10 cellular contexts compared by ENCODE assay signal in genomic region chr12:47218191-47218654, GRCh38.
DNase-seq lines count a peak whose midpoint lies in the region; ATAC-seq and TF ChIP-seq lines count a peak whose summit lies in the region.
"Had no signal": no experiment of that assay in that cellular context is flagged by ENCODE, and none has a peak within 500 bp of the region (broad histone marks: within the 10 kb centered on the region; RNA-seq: fewer than 3 reads in every experiment).

No MANE protein-coding gene starts in this region.

- peaks cover 43% of the 10 kb centered on the region for H3K36me3 Mint-ChIP-seq in activated naive CD8-positive, alpha-beta T cell
- H3K36me3 Mint-ChIP-seq in stimulated activated naive CD8-positive, alpha-beta T cell treated with anti-CD3 and anti-CD28 coated beads, Interleukin-15, Interleukin-2, amounts not matched to agents 100 ng/mL and 50 ng/mL, for 24 hours (ENCODE audit: low read depth), result peaks cover 89% of the 10 kb centered on the region

- TF ChIP-seq CTCF in KMS-11 (conservative IDR thresholded peaks at IDR 0.05; ENCODE audit: low read depth, low read length), result no peak
- TF ChIP-seq CTCF in BE2C (IDR thresholded peaks at IDR 0.05; ENCODE audit: low read depth, low read length), result no peak
- no peak for TF ChIP-seq CTCF in WERI-Rb-1 (IDR thresholded peaks at IDR 0.05; ENCODE audit: low read depth, low read length)

- no peaks in the 10 kb centered on the region for H3K27me3 Mint-ChIP-seq in activated naive CD8-positive, alpha-beta T cell
- no peaks in the 10 kb centered on the region for H3K27me3 Mint-ChIP-seq in stimulated activated naive CD8-positive, alpha-beta T cell treated with anti-CD3 and anti-CD28 coated beads, Interleukin-15, Interleukin-2, amounts not matched to agents 100 ng/mL and 50 ng/mL, for 24 hours

- no peak overlapping the region for H2AFZ ChIP-seq in KMS-11 (ENCODE audit: low read depth)

- no peak overlapping the region for H3K27ac ChIP-seq in KMS-11
- no peak overlapping the region for H3K27ac ChIP-seq in WERI-Rb-1

- H3K9me3 Mint-ChIP-seq in activated naive CD8-positive, alpha-beta T cell (ENCODE audit: low read depth), result no peaks in the 10 kb centered on the region
- no peaks in the 10 kb centered on the region for H3K9me3 Mint-ChIP-seq in stimulated activated naive CD8-positive, alpha-beta T cell treated with anti-CD3 and anti-CD28 coated beads, Interleukin-15, Interleukin-2, amounts not matched to agents 100 ng/mL and 50 ng/mL, for 24 hours

- peak overlapping the region; percentile 99 for H3K27ac Mint-ChIP-seq in activated naive CD8-positive, alpha-beta T cell
- peak overlapping the region; percentile 98 for H3K27ac Mint-ChIP-seq in stimulated activated naive CD8-positive, alpha-beta T cell treated with anti-CD3 and anti-CD28 coated beads, Interleukin-15, Interleukin-2, amounts not matched to agents 100 ng/mL and 50 ng/mL, for 24 hours

- H3K4me3 ChIP-seq in KMS-11 (IDR thresholded peaks at IDR 0.05; ENCODE audit: insufficient read depth, low read depth, low read length) (no peak overlapping the region), BE2C (ENCODE audit: low read depth, low read length) (no peak overlapping the region), WERI-Rb-1 (ENCODE audit: low read depth, low read length) (no peak overlapping the region)

- peaks cover 44% of the 10 kb centered on the region for H3K4me1 Mint-ChIP-seq in activated naive CD8-positive, alpha-beta T cell (ENCODE audit: low read depth)
- peaks cover 72% of the 10 kb centered on the region for H3K4me1 Mint-ChIP-seq in stimulated activated naive CD8-positive, alpha-beta T cell treated with anti-CD3 and anti-CD28 coated beads, Interleukin-15, Interleukin-2, amounts not matched to agents 100 ng/mL and 50 ng/mL, for 24 hours (ENCODE audit: low read depth)

- DNase-seq in activated T-cell treated with anti-CD3 and anti-CD28 coated beads, Interleukin-2, amount 50 U/mL, for 1 hour, result peak; percentile 53
- DNase-seq in activated T-cell treated with anti-CD3 and anti-CD28 coated beads for 4 hours (no peak), BE2C (no peak), WERI-Rb-1 (no peak)
- DNase-seq: NCI-H2081 treated with DMSO at 0.1 percent for 48 hours had no signal

- H4K20me1 ChIP-seq in KMS-11 (ENCODE audit: insufficient read depth), result no peaks in the 10 kb centered on the region

- H3K9me3 ChIP-seq in BE2C (no peaks in the 10 kb centered on the region), WERI-Rb-1 (ENCODE audit: severe bottlenecking) (no peaks in the 10 kb centered on the region)
- H3K9me3 ChIP-seq: ascending aorta had no signal

- H3K27me3 ChIP-seq in KMS-11 (ENCODE audit: insufficient read depth, low read depth) (no peaks in the 10 kb centered on the region), BE2C (no peaks in the 10 kb centered on the region), WERI-Rb-1 (ENCODE audit: insufficient read depth, low read depth, severe bottlenecking) (peaks cover 9% of the 10 kb centered on the region)
- H3K27me3 ChIP-seq: ascending aorta had no signal

- peaks cover 34% of the 10 kb centered on the region for H3K4me1 ChIP-seq in KMS-11 (ENCODE audit: low read depth, poor library complexity, severe bottlenecking)
- H3K4me1 ChIP-seq in BE2C, result no peaks in the 10 kb centered on the region
- H3K4me1 ChIP-seq: ascending aorta had no signal

- no peaks in the 10 kb centered on the region for H3K36me3 ChIP-seq in KMS-11 (ENCODE audit: insufficient read depth)
- no peaks in the 10 kb centered on the region for H3K36me3 ChIP-seq in BE2C
- no peaks in the 10 kb centered on the region for H3K36me3 ChIP-seq in WERI-Rb-1

- ATAC-seq in HG03280 (IDR thresholded peaks at IDR 0.05; ENCODE audit: unreplicated experiment), result no peak

- no peaks in the 10 kb centered on the region for H3K79me2 ChIP-seq in KMS-11 (ENCODE audit: insufficient read depth, low read depth)

- peak overlapping the region; percentile 98 for H3K4me3 Mint-ChIP-seq in activated naive CD8-positive, alpha-beta T cell
- H3K4me3 Mint-ChIP-seq in stimulated activated naive CD8-positive, alpha-beta T cell treated with anti-CD3 and anti-CD28 coated beads, Interleukin-15, Interleukin-2, amounts not matched to agents 100 ng/mL and 50 ng/mL, for 24 hours, result peak overlapping the region; percentile 91

- no peak overlapping the region for H3K9ac ChIP-seq in KMS-11

- H3K4me2 ChIP-seq in KMS-11, result peak overlapping the region; percentile 76; the same call in 1 of the 2 replicates
